Comparison of ENCODE assay signal across 8 cellular contexts in genomic region chr16:4506450-4506849, GRCh38. TPM values are rescaled to one million over a fixed set of nuclear protein-coding genes. Genes with fewer than 3 reads are reported as not detected.
A peak's percentile ranks its signal among the peaks of the same experiment; 100 is the strongest.
DNase-seq lines count a peak whose midpoint lies in the region; ATAC-seq and TF ChIP-seq lines count a peak whose summit lies in the region.

No MANE protein-coding gene starts in this region.

- no peaks in the 10 kb centered on the region for H3K9me3 ChIP-seq in DOHH2 (ENCODE audit: control insufficient read depth, insufficient read depth, low read length)
- H3K9me3 ChIP-seq in esophagus (ENCODE audit: control insufficient read depth in 2 of 2, insufficient read depth in 1 of 2, low read depth in 1 of 2, low read length in 1 of 2), result no peaks in the 10 kb centered on the region

- WGBS in esophagus, 2 donors, result 2 to 3% methylated on average over 3 of the region's 3 CpGs

- peaks cover 31% of the 10 kb centered on the region for H3K79me2 ChIP-seq in DOHH2 (ENCODE audit: control insufficient read depth, low read length)

- peaks cover 59 to 70% of the 10 kb centered on the region in 2 donors for H3K4me1 Mint-ChIP-seq in natural killer cell

- peak overlapping the region; percentile 63; the same call in 1 of the 2 replicates for H3K4me2 ChIP-seq in DOHH2 (ENCODE audit: low read length)

- H3K27ac Mint-ChIP-seq in natural killer cell, result peak overlapping the region; percentile 93 to 95

- no peaks in the 10 kb centered on the region; the same call in 1 of the 2 replicates for H4K20me1 ChIP-seq in DOHH2 (ENCODE audit: control insufficient read depth, insufficient read depth, low read depth, low read length)

- ATAC-seq in HG03280 (IDR thresholded peaks at IDR 0.05; ENCODE audit: unreplicated experiment) (peak; percentile 57), natural killer cell (peak; percentile 69 to 81 (median 78)), GM21423 (IDR thresholded peaks at IDR 0.05; ENCODE audit: unreplicated experiment) (no peak)

- no peaks in the 10 kb centered on the region for H3K9me2 ChIP-seq in DOHH2 (replicated peaks; ENCODE audit: control insufficient read depth, low read length)

- peaks cover 11% of the 10 kb centered on the region for H3F3A ChIP-seq in DOHH2 (ENCODE audit: control insufficient read depth, insufficient read depth)

- H3K27me3 Mint-ChIP-seq in natural killer cell (ENCODE audit: low read depth in 2 of 2), result no peaks in the 10 kb centered on the region

- TF ChIP-seq CTCF in DOHH2 (IDR thresholded peaks at IDR 0.05; ENCODE audit: low read depth, low read length, poor library complexity, severe bottlenecking) (peak; percentile 97), natural killer cell (IDR thresholded peaks at IDR 0.05) (peak; percentile 91)

- intact Hi-C loops in natural killer cell (cut with micrococcal nuclease), result loop anchor here (1.0 kb wide), 2 partner anchors 42 to 79 kb away; no protein-coding TSS in a partner anchor

- no peaks in the 10 kb centered on the region for H3K9me3 Mint-ChIP-seq in natural killer cell

- H3K36me3 ChIP-seq in DOHH2 (ENCODE audit: control insufficient read depth, low read length), result peaks cover 54% of the 10 kb centered on the region
- peaks cover 19 to 39% of the 10 kb centered on the region in 2 donors for H3K36me3 ChIP-seq in esophagus (ENCODE audit: control insufficient read depth in 2 of 2, insufficient read depth in 2 of 2, low read length in 1 of 2)

- no peaks in the 10 kb centered on the region for H3K36me3 Mint-ChIP-seq in natural killer cell

- H3K4me1 ChIP-seq in DOHH2 (ENCODE audit: control insufficient read depth, low read length) (peaks cover 21% of the 10 kb centered on the region), esophagus (ENCODE audit: control insufficient read depth in 2 of 2, insufficient read depth in 2 of 2, low read length in 1 of 2) (peaks cover 0 to 17% of the 10 kb centered on the region in 2 donors)

- H3K27ac ChIP-seq in DOHH2 (ENCODE audit: low read depth, low read length) (no peak overlapping the region), esophagus (ENCODE audit: low read depth in 2 of 2, low read length in 1 of 2) (peak overlapping the region; percentile 76 to 81)

- H3K4me3 ChIP-seq in DOHH2 (ENCODE audit: low read length) (no peak overlapping the region), esophagus (ENCODE audit: low read depth in 1 of 2, low read length in 2 of 2) (no peak overlapping the region)

- peak; percentile 70 for DNase-seq in NOMO-1 treated with DMSO at 0.1 percent for 48 hours (lab: John Stamatoyannopoulos, UW; ENCODE audit: unreplicated experiment)
- DNase-seq in activated T-cell treated with anti-CD3 and anti-CD28 coated beads for 24 hours (ENCODE audit: low read depth), result peak; percentile 55
- DNase-seq in natural killer cell, result peak; percentile 45
- DNase-seq in superior temporal gyrus (ENCODE audit: extremely low spot score), result peak; percentile 97

- H3K4me3 Mint-ChIP-seq in natural killer cell, result peak overlapping the region; percentile 90

- H3K27me3 ChIP-seq in DOHH2 (ENCODE audit: control insufficient read depth, low read length) (no peaks in the 10 kb centered on the region), esophagus (ENCODE audit: control insufficient read depth in 1 of 2, insufficient read depth in 2 of 2, low read length in 2 of 2) (no peaks in the 10 kb centered on the region)

RNA-seq across cellular contexts. Expression of gene HMOX2, which starts 30.3 kb away (rescaled TPM):
- 10 to 100 TPM; 77.1 to 85.9 TPM for polyA plus RNA-seq in esophagus
- total RNA-seq in natural killer cell, result 100 to 1,000 TPM in 1 of 3 donors, 10 to 100 TPM in 2; 66.0 to 104 (median 77.3) TPM

RNA-seq across cellular contexts. Expression of gene NMRAL1, which starts 32.0 kb away (rescaled TPM):
- 10 to 100 TPM; 39.8 to 40.7 TPM for polyA plus RNA-seq in esophagus
- total RNA-seq in natural killer cell, result 10 to 100 TPM; 66.6 to 71.2 (median 69.8) TPM

RNA-seq across cellular contexts. Expression of gene CDIP1, which starts 32.1 kb away (rescaled TPM):
- polyA plus RNA-seq in esophagus, result 10 to 100 TPM; 12.0 to 12.1 TPM
- 10 to 100 TPM; 35.2 to 49.2 (median 37.9) TPM for total RNA-seq in natural killer cell

RNA-seq across cellular contexts. Expression of gene C16orf96, which starts 49.7 kb away (rescaled TPM):
- polyA plus RNA-seq in esophagus, result under 1 TPM; 0.04 to 0.08 TPM
- under 1 TPM; 0.35 to 0.61 (median 0.43) TPM for total RNA-seq in natural killer cell

Comparison
In these comparisons a context has a peak if more than half of its experiments do, and no peak if none do; other contexts are left out.
1. DNase-seq: peak in every context shown above with its lines; median percentile 97 in superior temporal gyrus; 70 in NOMO-1 treated with DMSO at 0.1 percent for 48 hours; 55 in activated T-cell treated with anti-CD3 and anti-CD28 coated beads for 24 hours; 45 in natural killer cell.